In the genomic region with DNA sequence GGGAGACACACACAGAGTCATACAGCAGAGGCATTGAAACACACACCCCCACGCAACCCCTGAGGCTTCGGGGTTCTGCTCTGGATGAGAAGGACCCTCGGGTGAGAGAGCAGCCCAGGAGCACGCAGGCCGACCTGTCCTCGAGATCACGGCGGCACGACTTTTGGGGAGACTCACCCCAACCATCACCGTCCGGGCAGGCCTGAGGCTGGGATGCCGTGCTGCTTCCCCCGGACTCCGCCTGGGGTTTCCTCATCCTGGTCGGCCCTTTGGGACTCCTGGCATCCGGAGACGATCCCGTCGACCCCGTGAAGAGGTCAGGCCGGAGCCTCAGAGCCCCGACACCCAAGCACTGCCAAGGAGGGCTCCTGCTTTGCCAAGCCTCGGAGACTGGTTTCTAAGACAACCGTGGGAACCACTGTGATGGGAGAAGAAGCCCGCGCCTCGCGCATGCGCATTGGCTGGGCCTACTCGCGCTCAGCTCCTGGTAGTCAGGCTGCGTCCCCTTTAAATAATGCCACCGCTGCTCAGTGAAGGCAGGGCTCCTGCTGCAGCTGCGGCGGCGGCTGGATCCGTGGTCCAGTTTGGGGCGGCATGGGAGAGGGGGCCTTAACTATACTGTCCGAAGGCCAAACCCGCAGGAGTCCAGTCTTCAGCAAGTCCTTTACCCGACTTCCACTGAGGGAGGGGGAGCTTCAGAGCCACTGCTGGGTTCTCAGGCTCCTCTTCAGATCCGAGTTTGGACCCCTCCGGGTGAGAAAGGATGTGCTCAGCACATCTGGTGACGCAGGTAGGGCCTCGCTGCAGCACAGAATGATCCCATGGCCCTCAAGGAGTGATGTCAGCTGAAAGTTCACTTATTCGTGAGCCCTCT, we compare ENCODE assay signal across 8 cellular contexts.
DNase-seq lines count a peak whose midpoint lies in the region; ATAC-seq, FAIRE-seq and TF ChIP-seq lines count a peak whose summit lies in the region.

No MANE protein-coding gene starts in this region.

- H2AFZ ChIP-seq in K562 (ENCODE audit: low read depth, low read length), result no peak overlapping the region

- H3K27me3 ChIP-seq in K562 (ENCODE audit: control insufficient read depth in 2 of 2, insufficient read depth in 2 of 2, low read length in 2 of 2) (peaks cover 0 to 51% of the 10 kb centered on the region in 2 experiments; a peak in 3 of 5 replicates), sigmoid colon (no peaks in the 10 kb centered on the region)

- H3K9me3 ChIP-seq in K562 (replicated peaks; ENCODE audit: control insufficient read depth, insufficient read depth, low read depth, low read length), result no peaks in the 10 kb centered on the region
- no peaks in the 10 kb centered on the region for H3K9me3 ChIP-seq in sigmoid colon

- peak; percentile 48 for ATAC-seq in HG03175 (IDR thresholded peaks at IDR 0.05; ENCODE audit: unreplicated experiment)
- ATAC-seq in T-cell (replicated peaks in 1 of 4), result peak; percentile 73 to 77 (median 76)
- ATAC-seq in K562, result peak; percentile 48; the same call in 1 of the 3 replicates
- ATAC-seq in HG03108 (IDR thresholded peaks at IDR 0.05; ENCODE audit: unreplicated experiment), result no peak

- BruUV-seq in K562 (replicated peaks; lab: Mats Ljungman, UMichigan), result no TSS peak

- in situ Hi-C loops in G401 (cut with HindIII; ENCODE audit: low sequenced_read_pairs) (no loop called here), K562 (cut with MboI) (loop anchor here (10.0 to 25.0 kb wide), 2 partner anchors 73 to 194 kb away; no protein-coding TSS in a partner anchor)

- WGBS in K562 (ENCODE audit: insufficient coverage, low coverage, missing lambda C conversion rate), result 4% methylated on average over 21 of the region's 46 CpGs
- WGBS in sigmoid colon, 2 donors, result 24 to 26% methylated on average over 46 of the region's 46 CpGs

- TF ChIP-seq CTCF in K562 (IDR thresholded peaks at IDR 0.05 in 2 of 3, conservative IDR thresholded peaks at IDR 0.05 in 1 of 3; ENCODE audit: insufficient read depth in 2 of 3, low read depth in 1 of 3, low read length in 3 of 3), result no peak
- no peak for TF ChIP-seq CTCF in sigmoid colon (IDR thresholded peaks at IDR 0.05)

- no peak overlapping the region for H3K27ac Mint-ChIP-seq in T-cell

- no peaks in the 10 kb centered on the region for H4K20me1 ChIP-seq in K562 (replicated peaks; ENCODE audit: control insufficient read depth, insufficient read depth, low read length)

- no peaks in the 10 kb centered on the region for H3K9me3 Mint-ChIP-seq in T-cell

- intact Hi-C loops in K562 (cut with micrococcal nuclease) (no loop called here), sigmoid colon (cut with DNase I) (no loop called here)

- H3K4me2 ChIP-seq in K562 (ENCODE audit: insufficient read depth, low read length), result no peak overlapping the region

- H3K27ac ChIP-seq in K562 (ENCODE audit: extremely low read depth, low read depth, low read length), result no peak overlapping the region
- H3K27ac ChIP-seq in sigmoid colon, result peak overlapping the region in 1 of 4 donors; percentile 27

- DNase-seq in G401 (ENCODE audit: low spot score) (peak; percentile 91), T-cell (peak in 31 of 34 experiments; percentile 39 to 73 (median 59)), K562 (ENCODE audit: extremely low read depth in 1 of 4, low spot score in 3 of 4) (peak in 3 of 4 experiments; percentile 16 to 18 (median 17)), sigmoid colon (peak; percentile 89), NK-92 (lab: John Stamatoyannopoulos, UW; ENCODE audit: unreplicated experiment) (no peak)

- H3K4me1 ChIP-seq in K562 (replicated peaks in 1 of 2; ENCODE audit: control insufficient read depth in 2 of 2, insufficient read depth in 2 of 2, low read length in 2 of 2) (peaks cover 0 to 15% of the 10 kb centered on the region in 2 experiments; a peak in 3 of 5 replicates), sigmoid colon (peaks cover 0 to 31% (median 28%) of the 10 kb centered on the region in 4 donors)

- FAIRE-seq in K562 (lab: Jason Lieb, UNC), result peak; percentile 71

- TF ChIP-seq EP300 in K562 (IDR thresholded peaks at IDR 0.05; ENCODE audit: low read length), result no peak
- TF ChIP-seq EP300 in sigmoid colon (IDR thresholded peaks at IDR 0.05), result peak in 1 of 4 donors; percentile 42

- CTCF ChIA-PET in T-cell (lab: Charles Lee) (no interaction called here), K562 (lab: Yijun Ruan, JAX; ENCODE audit: low intra/inter-chr PET ratio) (no interaction called here)

- peaks cover 30 to 42% (median 32%) of the 10 kb centered on the region in 3 donors for H3K4me1 Mint-ChIP-seq in T-cell

- H3K9ac ChIP-seq in K562 (ENCODE audit: insufficient read depth in 1 of 2, low read depth in 2 of 2, low read length in 2 of 2), result no peak overlapping the region

- H3K9me1 ChIP-seq in K562 (ENCODE audit: control insufficient read depth, insufficient read depth, low read length), result no peaks in the 10 kb centered on the region

- no peaks in the 10 kb centered on the region for H3K79me2 ChIP-seq in K562 (ENCODE audit: control insufficient read depth, insufficient read depth, low read length)

- H3K36me3 Mint-ChIP-seq in T-cell, result no peaks in the 10 kb centered on the region

- H3K4me3 Mint-ChIP-seq in T-cell, result peak overlapping the region; percentile 31 to 63 (median 42)

- H3K27me3 Mint-ChIP-seq in T-cell, result peaks cover 38 to 46% of the 10 kb centered on the region in 2 donors

- no peak for TF ChIP-seq POLR2A in K562 (conservative IDR thresholded peaks at IDR 0.05)
- no peak for TF ChIP-seq POLR2A in sigmoid colon (IDR thresholded peaks at IDR 0.05)

- POLR2A ChIA-PET in T-cell (lab: Charles Lee) (no interaction called here), K562 (lab: Yijun Ruan, JAX) (no interaction called here)

- no peaks in the 10 kb centered on the region for H3K36me3 ChIP-seq in K562 (ENCODE audit: control insufficient read depth, insufficient read depth, low read length)
- no peaks in the 10 kb centered on the region for H3K36me3 ChIP-seq in sigmoid colon

- no peak overlapping the region for H3K4me3 ChIP-seq in K562
- H3K4me3 ChIP-seq in iPS-11a (ENCODE audit: low read depth, low read length), result peak overlapping the region; percentile 45
- peak overlapping the region; percentile 26 to 58 (median 46) for H3K4me3 ChIP-seq in sigmoid colon

- no peak for TF ChIP-seq RAD21 in K562 (CRISPR knock-in tag; conservative IDR thresholded peaks at IDR 0.05 in 1 of 2, IDR thresholded peaks at IDR 0.05 in 1 of 2)

TF ChIP-seq in K562, 482 proteins besides CTCF, POLR2A, EP300 and RAD21 (continues in another document):
- TF ChIP-seq GTF2F1 (IDR thresholded peaks at IDR 0.05; ENCODE audit: low read depth, low read length) (no peak), TSC22D4 (tag; IDR thresholded peaks at IDR 0.05) (no peak), NRF1 (conservative IDR thresholded peaks at IDR 0.05 in 1 of 2, IDR thresholded peaks at IDR 0.05 in 1 of 2) (peak; percentile 90 to 92), HDAC1 (IDR thresholded peaks at IDR 0.05) (no peak)
- TF ChIP-seq, protein P1, sequence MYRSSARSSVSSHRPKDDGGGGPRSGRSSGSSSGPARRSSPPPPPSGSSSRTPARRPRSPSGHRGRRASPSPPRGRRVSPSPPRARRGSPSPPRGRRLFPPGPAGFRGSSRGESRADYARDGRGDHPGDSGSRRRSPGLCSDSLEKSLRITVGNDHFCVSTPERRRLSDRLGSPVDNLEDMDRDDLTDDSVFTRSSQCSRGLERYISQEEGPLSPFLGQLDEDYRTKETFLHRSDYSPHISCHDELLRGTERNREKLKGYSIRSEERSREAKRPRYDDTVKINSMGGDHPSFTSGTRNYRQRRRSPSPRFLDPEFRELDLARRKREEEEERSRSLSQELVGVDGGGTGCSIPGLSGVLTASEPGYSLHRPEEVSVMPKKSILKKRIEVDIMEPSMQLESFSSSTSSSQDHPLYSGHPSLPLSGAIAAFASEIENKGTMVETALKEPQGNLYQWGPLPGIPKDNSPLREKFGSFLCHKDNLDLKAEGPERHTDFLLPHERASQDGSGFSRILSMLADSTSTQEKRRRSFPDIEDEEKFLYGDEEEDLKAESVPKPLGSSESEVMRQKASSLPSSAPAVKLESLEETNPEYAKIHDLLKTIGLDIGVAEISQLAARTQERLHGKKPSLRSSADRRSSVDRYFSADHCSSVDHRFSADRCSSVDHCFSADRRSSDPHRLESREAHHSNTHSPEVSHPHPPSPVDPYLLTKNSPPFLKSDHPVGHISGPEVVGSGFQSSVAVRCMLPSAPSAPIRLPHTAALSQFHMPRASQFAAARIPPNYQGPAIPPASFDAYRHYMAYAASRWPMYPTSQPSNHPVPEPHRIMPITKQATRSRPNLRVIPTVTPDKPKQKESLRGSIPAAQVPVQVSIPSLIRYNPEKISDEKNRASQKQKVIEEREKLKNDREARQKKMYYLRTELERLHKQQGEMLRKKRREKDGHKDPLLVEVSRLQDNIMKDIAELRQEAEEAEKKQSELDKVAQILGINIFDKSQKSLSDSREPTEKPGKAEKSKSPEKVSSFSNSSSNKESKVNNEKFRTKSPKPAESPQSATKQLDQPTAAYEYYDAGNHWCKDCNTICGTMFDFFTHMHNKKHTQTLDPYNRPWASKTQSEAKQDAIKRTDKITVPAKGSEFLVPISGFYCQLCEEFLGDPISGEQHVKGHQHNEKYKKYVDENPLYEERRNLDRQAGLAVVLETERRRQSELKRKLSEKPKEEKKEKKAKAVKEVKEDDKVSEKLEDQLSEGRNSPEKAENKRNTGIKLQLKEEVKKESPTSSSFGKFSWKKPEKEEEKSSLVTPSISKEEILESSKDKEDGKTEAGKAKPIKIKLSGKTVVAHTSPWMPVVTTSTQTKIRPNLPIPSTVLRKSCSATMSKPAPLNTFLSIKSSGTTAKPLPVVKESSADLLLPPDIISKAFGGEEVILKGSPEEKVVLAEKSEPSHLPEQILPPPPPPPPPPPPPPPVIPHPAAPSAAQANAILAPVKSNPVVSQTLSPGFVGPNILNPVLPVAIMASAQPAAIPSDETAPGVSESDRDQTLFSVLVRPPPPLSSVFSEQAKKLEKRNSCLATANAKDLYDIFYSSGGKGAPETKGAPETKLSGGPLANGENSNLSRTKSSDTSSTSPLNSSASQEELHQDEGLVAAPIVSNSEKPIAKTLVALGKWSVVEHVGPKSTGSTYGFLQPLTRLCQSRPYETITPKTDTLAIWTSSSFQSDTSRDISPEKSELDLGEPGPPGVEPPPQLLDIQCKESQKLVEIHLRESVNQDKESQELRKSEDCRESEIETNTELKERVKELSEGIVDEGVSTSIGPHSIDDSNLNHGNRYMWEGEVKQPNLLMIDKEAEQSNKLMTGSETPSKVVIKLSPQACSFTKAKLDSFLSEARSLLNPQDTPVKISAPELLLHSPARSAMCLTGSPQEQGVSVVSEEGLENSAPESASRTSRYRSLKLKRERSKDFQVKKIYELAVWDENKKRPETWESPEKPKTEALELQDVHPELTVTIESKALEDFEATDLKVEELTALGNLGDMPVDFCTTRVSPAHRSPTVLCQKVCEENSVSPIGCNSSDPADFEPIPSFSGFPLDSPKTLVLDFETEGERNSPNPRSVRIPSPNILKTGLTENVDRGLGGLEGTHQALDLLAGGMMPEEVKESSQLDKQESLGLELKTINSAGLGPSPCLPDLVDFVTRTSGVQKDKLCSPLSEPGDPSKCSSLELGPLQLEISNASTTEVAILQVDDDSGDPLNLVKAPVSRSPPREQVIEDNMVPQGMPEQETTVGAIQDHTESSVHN (IDR thresholded peaks at IDR 0.05; ENCODE audit: borderline replicate concordance in 1 of 2, low read depth in 1 of 2), result no peak
